ENCODE assay signal across 1 cellular context in genomic region chr7:120733143-120733542, GRCh38.
TF ChIP-seq lines count a peak whose summit lies in the region.

No MANE protein-coding gene starts in this region.

TF ChIP-seq in K562, 482 proteins besides CTCF, POLR2A, EP300 and RAD21 (continued from another document):
- TF ChIP-seq, protein P1, sequence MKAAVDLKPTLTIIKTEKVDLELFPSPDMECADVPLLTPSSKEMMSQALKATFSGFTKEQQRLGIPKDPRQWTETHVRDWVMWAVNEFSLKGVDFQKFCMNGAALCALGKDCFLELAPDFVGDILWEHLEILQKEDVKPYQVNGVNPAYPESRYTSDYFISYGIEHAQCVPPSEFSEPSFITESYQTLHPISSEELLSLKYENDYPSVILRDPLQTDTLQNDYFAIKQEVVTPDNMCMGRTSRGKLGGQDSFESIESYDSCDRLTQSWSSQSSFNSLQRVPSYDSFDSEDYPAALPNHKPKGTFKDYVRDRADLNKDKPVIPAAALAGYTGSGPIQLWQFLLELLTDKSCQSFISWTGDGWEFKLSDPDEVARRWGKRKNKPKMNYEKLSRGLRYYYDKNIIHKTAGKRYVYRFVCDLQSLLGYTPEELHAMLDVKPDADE (conservative IDR thresholded peaks at IDR 0.05; ENCODE audit: control insufficient read depth, low read depth, low read length) = no peak
- TF ChIP-seq ZNF311 (CRISPR knock-in tag; IDR thresholded peaks at IDR 0.05) = no peak
